Comparison of ENCODE assay signal across 8 cellular contexts in genomic region chr15:50686468-50687301, GRCh38. TPM values are rescaled to one million over a fixed set of nuclear protein-coding genes. Genes with fewer than 3 reads are reported as not detected.
DNase-seq lines count a peak whose midpoint lies in the region; ATAC-seq and TF ChIP-seq lines count a peak whose summit lies in the region.

Gene TRPM7 (minus strand): TSS chr15:50686797. CDS start chr15:50686533, 264 bp downstream.

- H3K9me3 ChIP-seq in hepatocyte (ENCODE audit: low read depth) = no peaks in the 10 kb centered on the region

- peaks cover 34% of the 10 kb centered on the region for H4K20me1 ChIP-seq in hepatocyte (ENCODE audit: insufficient read depth, poor library complexity, severe bottlenecking)

- peak within 1 kb of the TSS; percentile 99 for H3K27ac ChIP-seq in hepatocyte

- in situ Hi-C loops in astrocyte of the cerebellum (cut with HindIII; ENCODE audit: low sequenced_read_pairs) = no loop called here

- TF ChIP-seq CTCF in astrocyte of the cerebellum (IDR thresholded peaks at IDR 0.05; ENCODE audit: low read depth, low read length, missing control alignments) (no peak), hepatocyte (IDR thresholded peaks at IDR 0.05; ENCODE audit: poor library complexity) (no peak), retinal pigment epithelial cell (conservative IDR thresholded peaks at IDR 0.05; ENCODE audit: low read depth, low read length) (peak; percentile 18)

- H3K79me2 ChIP-seq in hepatocyte = peaks cover 47% of the 10 kb centered on the region

- peak; percentile 84 for ATAC-seq in GM18502 (IDR thresholded peaks at IDR 0.05; ENCODE audit: poor library complexity, unreplicated experiment)
- peak; percentile 68 for ATAC-seq in HG02938 (IDR thresholded peaks at IDR 0.05; ENCODE audit: unreplicated experiment)
- no peak for ATAC-seq in GM18870 (IDR thresholded peaks at IDR 0.05; ENCODE audit: unreplicated experiment)

- H2AFZ ChIP-seq in hepatocyte = peak within 1 kb of the TSS; percentile 96

- H3K27me3 ChIP-seq in hepatocyte = no peaks in the 10 kb centered on the region

- H3K9me2 ChIP-seq in hepatocyte (replicated peaks; ENCODE audit: insufficient read depth) = no peaks in the 10 kb centered on the region

- under 1% methylated on average over 78 of the region's 80 CpGs for WGBS in hepatocyte (ENCODE audit: low lambda C conversion rate, missing lambda C conversion rate)

- DNase-seq in NCI-H2029 treated with DMSO at 0.1 percent for 48 hours (lab: John Stamatoyannopoulos, UW) (peak; percentile 14), T-helper 9 cell (peak; percentile 87), astrocyte of the cerebellum (ENCODE audit: low read depth) (peak; percentile 39), hepatocyte (ENCODE audit: low spot score) (peak; percentile 95), retinal pigment epithelial cell (ENCODE audit: low read depth) (peak; percentile 49)

- H3K4me3 ChIP-seq in astrocyte of the cerebellum (ENCODE audit: low read depth, low read length) (peak within 1 kb of the TSS; percentile 97), hepatocyte (peak within 1 kb of the TSS; percentile 100), retinal pigment epithelial cell (ENCODE audit: low read length) (peak within 1 kb of the TSS; percentile 94)

- peaks cover 9% of the 10 kb centered on the region for H3K4me1 ChIP-seq in hepatocyte (ENCODE audit: insufficient read depth)

- peak within 1 kb of the TSS; percentile 93 for H3K4me2 ChIP-seq in hepatocyte

- no peaks in the 10 kb centered on the region for H3K36me3 ChIP-seq in hepatocyte (replicated peaks; ENCODE audit: insufficient read depth, low read depth)

RNA-seq across cellular contexts. Expression of gene TRPM7, which starts in this region (rescaled TPM):
- total RNA-seq in hepatocyte = 58.3 and 59.0 TPM in 2 replicates
- 12.1 and 12.2 TPM in 2 replicates for polyA plus RNA-seq in hepatocyte

Comparison
In these comparisons a context has a peak if more than half of its experiments do, and no peak if none do; other contexts are left out.
1. DNase-seq: peak in every context shown above with its lines; median percentile 95 in hepatocyte; 87 in T-helper 9 cell; 49 in retinal pigment epithelial cell; 39 in astrocyte of the cerebellum; 14 in NCI-H2029 treated with DMSO at 0.1 percent for 48 hours.